ENCODE assay signal across 9 cellular contexts in the genomic region with DNA sequence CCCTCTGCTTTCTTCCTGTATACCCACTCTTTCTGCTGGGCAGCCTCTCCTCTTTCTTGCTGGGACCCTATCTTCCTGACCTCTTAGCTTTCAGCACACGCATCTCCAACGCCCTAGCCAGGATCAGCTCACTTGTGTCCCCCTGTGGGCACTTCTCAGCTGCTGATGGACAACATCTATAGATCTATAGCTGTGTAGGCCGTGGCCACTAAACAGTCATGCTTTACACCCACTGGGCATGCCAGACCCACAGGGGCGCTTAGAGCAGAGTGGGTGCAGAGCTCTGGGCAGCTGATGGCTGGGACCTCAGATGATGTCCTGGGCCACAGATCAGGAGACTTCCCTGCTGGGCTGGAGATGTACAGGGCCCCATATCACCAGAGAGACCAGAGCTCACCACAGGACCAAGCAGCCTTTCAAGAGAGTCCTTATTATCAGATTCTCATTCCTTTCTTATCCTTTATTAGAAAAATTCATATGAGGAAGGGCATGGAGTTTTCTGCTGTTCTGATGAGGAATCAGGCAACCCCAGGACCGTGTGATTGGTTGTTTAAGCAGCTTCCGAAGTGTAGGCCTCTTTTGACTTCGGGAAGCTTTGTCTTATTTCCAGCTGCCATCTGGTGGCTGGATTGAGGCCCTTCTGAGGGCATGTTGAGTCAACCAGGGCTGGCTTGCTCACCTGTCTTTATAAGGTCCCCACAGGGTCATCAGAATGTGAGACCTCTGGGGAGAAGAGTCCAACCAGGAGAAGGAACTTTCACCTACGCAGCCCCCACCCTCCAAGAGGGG.
DNase-seq lines count a peak whose midpoint lies in the region; ATAC-seq and TF ChIP-seq lines count a peak whose summit lies in the region.
"Had no signal": no experiment of that assay in that cellular context is flagged by ENCODE, and none has a peak within 500 bp of the region (broad histone marks: within the 10 kb centered on the region; RNA-seq: fewer than 3 reads in every experiment).

No MANE protein-coding gene starts in this region.

- peaks cover 0 to 5% of the 10 kb centered on the region in 2 donors for H3K27me3 Mint-ChIP-seq in natural killer cell treated with Interleukin-12 subunit alpha and Interleukin-12 subunit beta and Interleukin-15 and Interleukin-18, amount 100 ng/mL, for 72 hours

- TF ChIP-seq CTCF in BE2C (IDR thresholded peaks at IDR 0.05; ENCODE audit: low read depth, low read length) (peak; percentile 82), esophagus squamous epithelium (IDR thresholded peaks at IDR 0.05) (peak in 5 of 6 experiments; percentile 58 to 80 (median 69)), testis (IDR thresholded peaks at IDR 0.05) (peak; percentile 46 to 68 (median 56))

- H3K27me3 ChIP-seq in BE2C (no peaks in the 10 kb centered on the region), esophagus squamous epithelium (no peaks in the 10 kb centered on the region), testis (no peaks in the 10 kb centered on the region)

- H3K9me3 Mint-ChIP-seq in natural killer cell treated with Interleukin-12 subunit alpha and Interleukin-12 subunit beta and Interleukin-15 and Interleukin-18, amount 100 ng/mL, for 72 hours: no peaks in the 10 kb centered on the region

- intact Hi-C loops in esophagus squamous epithelium (cut with DNase I) (loop anchor here (2.0 to 10.0 kb wide), 2 partner anchors 120 to 310 kb away; a partner anchor contains a TSS), testis (cut with DNase I; ENCODE audit: low total_unique reads) (no loop called here)

- no peak overlapping the region for H3K27ac ChIP-seq in esophagus squamous epithelium
- H3K27ac ChIP-seq in testis: no peak overlapping the region

- no peaks in the 10 kb centered on the region for H3K36me3 ChIP-seq in BE2C
- no peaks in the 10 kb centered on the region for H3K36me3 ChIP-seq in esophagus squamous epithelium
- no peaks in the 10 kb centered on the region for H3K36me3 ChIP-seq in testis (ENCODE audit: low read depth, missing control alignments)

- H3K27ac Mint-ChIP-seq in natural killer cell treated with Interleukin-12 subunit alpha and Interleukin-12 subunit beta and Interleukin-15 and Interleukin-18, amount 100 ng/mL, for 72 hours: peak overlapping the region in 1 of 2 donors; percentile 12

- TF ChIP-seq POLR2A in esophagus squamous epithelium (IDR thresholded peaks at IDR 0.05) (no peak), testis (IDR thresholded peaks at IDR 0.05) (no peak)

- H3K4me1 Mint-ChIP-seq in natural killer cell treated with Interleukin-12 subunit alpha and Interleukin-12 subunit beta and Interleukin-15 and Interleukin-18, amount 100 ng/mL, for 72 hours (ENCODE audit: low read depth in 2 of 2): no peaks in the 10 kb centered on the region
- H3K4me1 Mint-ChIP-seq: IgD-negative memory B cell had no signal

- H3K9me3 ChIP-seq in BE2C: no peaks in the 10 kb centered on the region
- no peaks in the 10 kb centered on the region for H3K9me3 ChIP-seq in esophagus squamous epithelium
- no peaks in the 10 kb centered on the region for H3K9me3 ChIP-seq in testis

- ATAC-seq in GM21723 (IDR thresholded peaks at IDR 0.05; ENCODE audit: unreplicated experiment) (peak; percentile 55), GM18520 (IDR thresholded peaks at IDR 0.05; ENCODE audit: unreplicated experiment) (no peak)
- ATAC-seq in natural killer cell treated with Interleukin-12 subunit alpha and Interleukin-12 subunit beta and Interleukin-15 and Interleukin-18, amount 100 ng/mL, for 72 hours: peak; percentile 54 to 71

- no peaks in the 10 kb centered on the region for H3K4me1 ChIP-seq in BE2C
- H3K4me1 ChIP-seq in esophagus squamous epithelium: no peaks in the 10 kb centered on the region
- no peaks in the 10 kb centered on the region for H3K4me1 ChIP-seq in testis

- WGBS in esophagus squamous epithelium, 2 donors: 47 to 49% methylated on average over 7 to 8 of the region's 8 CpGs
- WGBS in testis, 2 donors: 66 to 76% methylated on average over 8 of the region's 8 CpGs

- no peak overlapping the region for H3K4me3 Mint-ChIP-seq in natural killer cell treated with Interleukin-12 subunit alpha and Interleukin-12 subunit beta and Interleukin-15 and Interleukin-18, amount 100 ng/mL, for 72 hours
- H3K4me3 Mint-ChIP-seq: IgD-negative memory B cell had no signal

- H3K4me3 ChIP-seq in BE2C (ENCODE audit: low read depth, low read length) (no peak overlapping the region), esophagus squamous epithelium (no peak overlapping the region), testis (no peak overlapping the region)

- DNase-seq in BE2C (peak; percentile 68), NCI-H526 treated with DMSO at 0.1 percent for 48 hours (lab: John Stamatoyannopoulos, UW) (peak; percentile 6), esophagus squamous epithelium (lab: John Stamatoyannopoulos, UW) (no peak), testis (peak; percentile 75)
- DNase-seq in activated CD8-positive, alpha-beta memory T cell treated with anti-CD3 and anti-CD28 coated beads, Interleukin-2, amount 50 U/mL, for 24 hours (ENCODE audit: extremely low read depth): peak; percentile 13
- peak; percentile 41 for DNase-seq in natural killer cell treated with Interleukin-12 subunit alpha and Interleukin-12 subunit beta and Interleukin-15 and Interleukin-18, amount 100 ng/mL, for 72 hours (ENCODE audit: low spot score)

- H3K36me3 Mint-ChIP-seq in natural killer cell treated with Interleukin-12 subunit alpha and Interleukin-12 subunit beta and Interleukin-15 and Interleukin-18, amount 100 ng/mL, for 72 hours: no peaks in the 10 kb centered on the region
- H3K36me3 Mint-ChIP-seq: IgD-negative memory B cell had no signal
